3 cellular contexts compared by ENCODE assay signal in the genomic region with DNA sequence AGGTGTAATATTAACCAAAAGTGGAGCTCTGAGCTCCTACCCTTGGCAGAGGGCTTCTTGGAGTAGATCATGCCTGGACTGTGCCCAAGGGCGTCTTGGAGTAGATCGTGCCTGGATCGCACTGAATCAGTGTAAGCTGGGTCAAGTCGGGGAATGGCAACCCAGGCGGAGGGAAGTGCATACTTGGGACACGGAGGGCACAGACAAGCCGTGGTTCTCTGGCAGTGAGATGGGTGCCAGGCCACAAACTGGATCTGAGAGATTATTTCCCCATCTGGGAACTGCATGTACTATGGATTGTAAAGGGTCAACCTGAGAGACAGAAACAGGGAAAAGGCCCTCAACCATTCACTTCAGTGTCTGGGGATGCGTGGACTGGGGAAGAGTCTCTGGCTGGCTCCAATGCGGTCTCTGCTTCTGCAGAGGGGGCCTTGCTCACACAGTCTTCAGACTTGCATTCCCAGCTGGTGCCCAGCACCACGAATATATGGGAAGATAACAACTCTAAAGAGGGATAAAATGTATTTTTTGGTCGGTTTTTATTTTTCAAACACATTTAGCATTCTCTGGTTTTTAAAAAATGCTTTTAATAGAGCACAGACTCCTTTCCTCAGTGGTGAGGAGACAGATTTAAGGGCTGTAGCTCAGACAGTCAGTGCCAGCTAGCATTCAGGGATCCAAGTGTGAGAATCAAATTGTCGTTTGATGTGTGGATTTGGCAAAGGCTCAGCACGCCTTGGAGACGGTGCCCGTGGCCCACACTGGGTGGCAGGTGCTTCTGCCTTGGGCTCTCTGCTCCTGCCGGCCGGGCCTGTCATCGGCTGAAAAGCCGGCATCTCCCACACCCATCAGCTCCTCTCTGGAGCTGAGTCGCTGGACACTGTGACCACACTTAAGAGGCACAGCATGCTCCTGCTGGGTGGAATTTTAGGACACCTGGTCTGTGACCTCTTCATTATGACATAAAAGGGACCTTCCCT.
TF ChIP-seq lines count a peak whose summit lies in the region.

No MANE protein-coding gene starts in this region.

TF ChIP-seq in liver, 16 proteins besides CTCF, POLR2A, EP300 and RAD21:
- TF ChIP-seq GABPA (IDR thresholded peaks at IDR 0.05 in 1 of 2, conservative IDR thresholded peaks at IDR 0.05 in 1 of 2) = no peak
- no peak for TF ChIP-seq RXRA (IDR thresholded peaks at IDR 0.05)
- TF ChIP-seq EGR1 (IDR thresholded peaks at IDR 0.05; ENCODE audit: low read depth in 2 of 2) = no peak
- TF ChIP-seq, protein P1, sequence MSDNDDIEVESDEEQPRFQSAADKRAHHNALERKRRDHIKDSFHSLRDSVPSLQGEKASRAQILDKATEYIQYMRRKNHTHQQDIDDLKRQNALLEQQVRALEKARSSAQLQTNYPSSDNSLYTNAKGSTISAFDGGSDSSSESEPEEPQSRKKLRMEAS (IDR thresholded peaks at IDR 0.05) = no peak
- TF ChIP-seq, protein P2, sequence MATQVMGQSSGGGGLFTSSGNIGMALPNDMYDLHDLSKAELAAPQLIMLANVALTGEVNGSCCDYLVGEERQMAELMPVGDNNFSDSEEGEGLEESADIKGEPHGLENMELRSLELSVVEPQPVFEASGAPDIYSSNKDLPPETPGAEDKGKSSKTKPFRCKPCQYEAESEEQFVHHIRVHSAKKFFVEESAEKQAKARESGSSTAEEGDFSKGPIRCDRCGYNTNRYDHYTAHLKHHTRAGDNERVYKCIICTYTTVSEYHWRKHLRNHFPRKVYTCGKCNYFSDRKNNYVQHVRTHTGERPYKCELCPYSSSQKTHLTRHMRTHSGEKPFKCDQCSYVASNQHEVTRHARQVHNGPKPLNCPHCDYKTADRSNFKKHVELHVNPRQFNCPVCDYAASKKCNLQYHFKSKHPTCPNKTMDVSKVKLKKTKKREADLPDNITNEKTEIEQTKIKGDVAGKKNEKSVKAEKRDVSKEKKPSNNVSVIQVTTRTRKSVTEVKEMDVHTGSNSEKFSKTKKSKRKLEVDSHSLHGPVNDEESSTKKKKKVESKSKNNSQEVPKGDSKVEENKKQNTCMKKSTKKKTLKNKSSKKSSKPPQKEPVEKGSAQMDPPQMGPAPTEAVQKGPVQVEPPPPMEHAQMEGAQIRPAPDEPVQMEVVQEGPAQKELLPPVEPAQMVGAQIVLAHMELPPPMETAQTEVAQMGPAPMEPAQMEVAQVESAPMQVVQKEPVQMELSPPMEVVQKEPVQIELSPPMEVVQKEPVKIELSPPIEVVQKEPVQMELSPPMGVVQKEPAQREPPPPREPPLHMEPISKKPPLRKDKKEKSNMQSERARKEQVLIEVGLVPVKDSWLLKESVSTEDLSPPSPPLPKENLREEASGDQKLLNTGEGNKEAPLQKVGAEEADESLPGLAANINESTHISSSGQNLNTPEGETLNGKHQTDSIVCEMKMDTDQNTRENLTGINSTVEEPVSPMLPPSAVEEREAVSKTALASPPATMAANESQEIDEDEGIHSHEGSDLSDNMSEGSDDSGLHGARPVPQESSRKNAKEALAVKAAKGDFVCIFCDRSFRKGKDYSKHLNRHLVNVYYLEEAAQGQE (IDR thresholded peaks at IDR 0.05) = no peak
- TF ChIP-seq HNF4G (IDR thresholded peaks at IDR 0.05) = no peak
- TF ChIP-seq NR2F2 (IDR thresholded peaks at IDR 0.05) = no peak
- TF ChIP-seq FOXA1 (IDR thresholded peaks at IDR 0.05) = no peak
- no peak for TF ChIP-seq JUND (IDR thresholded peaks at IDR 0.05)
- TF ChIP-seq HNF4A (conservative IDR thresholded peaks at IDR 0.05) = no peak
- TF ChIP-seq TAF1 (conservative IDR thresholded peaks at IDR 0.05) = no peak
- TF ChIP-seq FOXA2 (IDR thresholded peaks at IDR 0.05) = no peak
- no peak for TF ChIP-seq SP1 (IDR thresholded peaks at IDR 0.05)

TF ChIP-seq in HepG2, 621 proteins besides CTCF, POLR2A, EP300 and RAD21:
- TF ChIP-seq SCMH1 (CRISPR knock-in tag; IDR thresholded peaks at IDR 0.05; ENCODE audit: borderline replicate concordance) (no peak), ZNF891 (CRISPR knock-in tag; IDR thresholded peaks at IDR 0.05) (no peak), BRCA1 (CRISPR knock-in tag; IDR thresholded peaks at IDR 0.05) (no peak), HNRNPUL1 (IDR thresholded peaks at IDR 0.05; ENCODE audit: low read depth, low read length) (no peak), ZNF3 (CRISPR knock-in tag; IDR thresholded peaks at IDR 0.05) (no peak)
- TF ChIP-seq, protein P3, sequence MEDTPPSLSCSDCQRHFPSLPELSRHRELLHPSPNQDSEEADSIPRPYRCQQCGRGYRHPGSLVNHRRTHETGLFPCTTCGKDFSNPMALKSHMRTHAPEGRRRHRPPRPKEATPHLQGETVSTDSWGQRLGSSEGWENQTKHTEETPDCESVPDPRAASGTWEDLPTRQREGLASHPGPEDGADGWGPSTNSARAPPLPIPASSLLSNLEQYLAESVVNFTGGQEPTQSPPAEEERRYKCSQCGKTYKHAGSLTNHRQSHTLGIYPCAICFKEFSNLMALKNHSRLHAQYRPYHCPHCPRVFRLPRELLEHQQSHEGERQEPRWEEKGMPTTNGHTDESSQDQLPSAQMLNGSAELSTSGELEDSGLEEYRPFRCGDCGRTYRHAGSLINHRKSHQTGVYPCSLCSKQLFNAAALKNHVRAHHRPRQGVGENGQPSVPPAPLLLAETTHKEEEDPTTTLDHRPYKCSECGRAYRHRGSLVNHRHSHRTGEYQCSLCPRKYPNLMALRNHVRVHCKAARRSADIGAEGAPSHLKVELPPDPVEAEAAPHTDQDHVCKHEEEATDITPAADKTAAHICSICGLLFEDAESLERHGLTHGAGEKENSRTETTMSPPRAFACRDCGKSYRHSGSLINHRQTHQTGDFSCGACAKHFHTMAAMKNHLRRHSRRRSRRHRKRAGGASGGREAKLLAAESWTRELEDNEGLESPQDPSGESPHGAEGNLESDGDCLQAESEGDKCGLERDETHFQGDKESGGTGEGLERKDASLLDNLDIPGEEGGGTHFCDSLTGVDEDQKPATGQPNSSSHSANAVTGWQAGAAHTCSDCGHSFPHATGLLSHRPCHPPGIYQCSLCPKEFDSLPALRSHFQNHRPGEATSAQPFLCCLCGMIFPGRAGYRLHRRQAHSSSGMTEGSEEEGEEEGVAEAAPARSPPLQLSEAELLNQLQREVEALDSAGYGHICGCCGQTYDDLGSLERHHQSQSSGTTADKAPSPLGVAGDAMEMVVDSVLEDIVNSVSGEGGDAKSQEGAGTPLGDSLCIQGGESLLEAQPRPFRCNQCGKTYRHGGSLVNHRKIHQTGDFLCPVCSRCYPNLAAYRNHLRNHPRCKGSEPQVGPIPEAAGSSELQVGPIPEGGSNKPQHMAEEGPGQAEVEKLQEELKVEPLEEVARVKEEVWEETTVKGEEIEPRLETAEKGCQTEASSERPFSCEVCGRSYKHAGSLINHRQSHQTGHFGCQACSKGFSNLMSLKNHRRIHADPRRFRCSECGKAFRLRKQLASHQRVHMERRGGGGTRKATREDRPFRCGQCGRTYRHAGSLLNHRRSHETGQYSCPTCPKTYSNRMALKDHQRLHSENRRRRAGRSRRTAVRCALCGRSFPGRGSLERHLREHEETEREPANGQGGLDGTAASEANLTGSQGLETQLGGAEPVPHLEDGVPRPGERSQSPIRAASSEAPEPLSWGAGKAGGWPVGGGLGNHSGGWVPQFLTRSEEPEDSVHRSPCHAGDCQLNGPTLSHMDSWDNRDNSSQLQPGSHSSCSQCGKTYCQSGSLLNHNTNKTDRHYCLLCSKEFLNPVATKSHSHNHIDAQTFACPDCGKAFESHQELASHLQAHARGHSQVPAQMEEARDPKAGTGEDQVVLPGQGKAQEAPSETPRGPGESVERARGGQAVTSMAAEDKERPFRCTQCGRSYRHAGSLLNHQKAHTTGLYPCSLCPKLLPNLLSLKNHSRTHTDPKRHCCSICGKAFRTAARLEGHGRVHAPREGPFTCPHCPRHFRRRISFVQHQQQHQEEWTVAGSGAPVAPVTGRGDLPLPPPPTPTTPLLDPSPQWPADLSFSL (CRISPR knock-in tag; IDR thresholded peaks at IDR 0.05) = no peak

TF ChIP-seq in WTC11, 78 proteins besides CTCF, POLR2A, EP300 and RAD21:
- TF ChIP-seq, protein P4, sequence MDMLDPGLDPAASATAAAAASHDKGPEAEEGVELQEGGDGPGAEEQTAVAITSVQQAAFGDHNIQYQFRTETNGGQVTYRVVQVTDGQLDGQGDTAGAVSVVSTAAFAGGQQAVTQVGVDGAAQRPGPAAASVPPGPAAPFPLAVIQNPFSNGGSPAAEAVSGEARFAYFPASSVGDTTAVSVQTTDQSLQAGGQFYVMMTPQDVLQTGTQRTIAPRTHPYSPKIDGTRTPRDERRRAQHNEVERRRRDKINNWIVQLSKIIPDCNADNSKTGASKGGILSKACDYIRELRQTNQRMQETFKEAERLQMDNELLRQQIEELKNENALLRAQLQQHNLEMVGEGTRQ (CRISPR knock-in tag; IDR thresholded peaks at IDR 0.05) = no peak
